Comparison of ENCODE assay signal across 16 cellular contexts in the genomic region with DNA sequence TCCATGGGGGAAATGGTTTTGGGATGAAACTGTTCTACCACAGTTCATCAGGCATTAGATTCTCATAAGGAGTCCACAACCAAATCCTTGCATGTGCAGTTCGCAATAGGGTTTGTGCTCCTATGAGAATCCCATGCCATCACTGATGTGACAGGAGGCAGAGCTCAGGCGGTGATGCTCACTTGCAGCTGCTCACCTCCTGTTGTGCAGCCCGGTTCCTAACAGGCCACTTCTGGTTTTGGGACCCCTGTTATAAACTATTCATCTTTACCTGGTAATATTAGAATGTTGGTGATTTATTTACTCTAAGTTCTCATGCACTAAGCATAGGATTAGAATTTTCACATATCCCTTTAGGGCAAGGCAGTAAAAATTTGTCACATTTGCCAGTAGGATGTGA.
DNase-seq lines count a peak whose midpoint lies in the region; ATAC-seq and TF ChIP-seq lines count a peak whose summit lies in the region.
"Had no signal": no experiment of that assay in that cellular context is flagged by ENCODE, and none has a peak within 500 bp of the region (broad histone marks: within the 10 kb centered on the region; RNA-seq: fewer than 3 reads in every experiment).

No MANE protein-coding gene starts in this region.

- peaks cover 24% of the 10 kb centered on the region for H3K4me1 ChIP-seq in lower lobe of right lung

- H3K27ac Mint-ChIP-seq in activated naive CD4-positive, alpha-beta T cell treated with anti-CD3 and anti-CD28 coated beads, Interleukin-2, amount 50 U/mL, for 72 hours, result peak overlapping the region; percentile 73 to 96
- H3K27ac Mint-ChIP-seq in activated naive CD8-positive, alpha-beta T cell treated with anti-CD3 and anti-CD28 coated beads for 36 hours, result peak overlapping the region; percentile 73

- H3K4me3 ChIP-seq in lower lobe of right lung, result no peak overlapping the region

- intact Hi-C loops in lower lobe of right lung (cut with DNase I), result no loop called here

- H3K9me3 Mint-ChIP-seq in activated naive CD4-positive, alpha-beta T cell treated with anti-CD3 and anti-CD28 coated beads, Interleukin-2, amount 50 U/mL, for 72 hours, result peaks cover 0 to 3% of the 10 kb centered on the region in 2 donors
- H3K9me3 Mint-ChIP-seq in activated naive CD8-positive, alpha-beta T cell treated with anti-CD3 and anti-CD28 coated beads for 36 hours, result peaks cover 2% of the 10 kb centered on the region
- H3K9me3 Mint-ChIP-seq: neural crest cell had no signal

- DNase-seq in activated naive CD4-positive, alpha-beta T cell treated with anti-CD3 and anti-CD28 coated beads, Interleukin-2, amount 50 U/mL, for 72 hours (ENCODE audit: low spot score in 2 of 2), result no peak
- no peak for DNase-seq in activated naive CD4-positive, alpha-beta T cell treated with anti-CD3 and anti-CD28 coated beads, Interleukin-2, amount 50 U/mL, for 16 hours
- DNase-seq in activated naive CD8-positive, alpha-beta T cell treated with anti-CD3 and anti-CD28 coated beads for 36 hours, result no peak
- DNase-seq in lower lobe of right lung (no peak), substantia nigra (lab: John Stamatoyannopoulos, UW) (no peak), NCI-H146 (lab: John Stamatoyannopoulos, UW) (no peak), HT-29 (ENCODE audit: low spot score) (no peak)
- no peak for DNase-seq in central memory CD4-positive, alpha-beta T cell
- DNase-seq: amygdala, foreskin melanocyte, NCI-H2227 treated with DMSO at 0.1 percent for 48 hours, retina, T-helper 2 cell had no signal

- no peak overlapping the region for H3K4me3 Mint-ChIP-seq in activated naive CD8-positive, alpha-beta T cell treated with anti-CD3 and anti-CD28 coated beads for 36 hours
- H3K4me3 Mint-ChIP-seq: neural crest cell had no signal

- peaks cover 81% of the 10 kb centered on the region for H3K4me1 Mint-ChIP-seq in activated naive CD8-positive, alpha-beta T cell treated with anti-CD3 and anti-CD28 coated beads for 36 hours

- H3K36me3 Mint-ChIP-seq in activated naive CD4-positive, alpha-beta T cell treated with anti-CD3 and anti-CD28 coated beads, Interleukin-2, amount 50 U/mL, for 72 hours, result peaks cover 13 to 65% of the 10 kb centered on the region in 2 donors
- peaks cover 52% of the 10 kb centered on the region for H3K36me3 Mint-ChIP-seq in activated naive CD8-positive, alpha-beta T cell treated with anti-CD3 and anti-CD28 coated beads for 36 hours

- H3K27me3 Mint-ChIP-seq in activated naive CD8-positive, alpha-beta T cell treated with anti-CD3 and anti-CD28 coated beads for 36 hours, result no peaks in the 10 kb centered on the region

- peaks cover 16% of the 10 kb centered on the region for H3K36me3 ChIP-seq in lower lobe of right lung

- no peak for TF ChIP-seq CTCF in lower lobe of right lung (IDR thresholded peaks at IDR 0.05)

- H3K27ac ChIP-seq in lower lobe of right lung (peak overlapping the region; percentile 19), substantia nigra (ENCODE audit: low read depth, low read length, poor library complexity, severe bottlenecking) (peak overlapping the region; percentile 2)

- no peak for ATAC-seq in activated naive CD4-positive, alpha-beta T cell treated with anti-CD3 and anti-CD28 coated beads, Interleukin-2, amount 50 U/mL, for 72 hours
- ATAC-seq in lower lobe of right lung, result no peak
- ATAC-seq: activated CD4-positive, CD25-positive, alpha-beta regulatory T cell treated with anti-CD3 and anti-CD28 coated beads, Interleukin-2, amount 50 U/mL, for 24 hours; Right ventricle myocardium inferior had no signal

- H3K27me3 ChIP-seq in lower lobe of right lung (ENCODE audit: low read depth), result no peaks in the 10 kb centered on the region

- H3K9me3 ChIP-seq in lower lobe of right lung, result no peaks in the 10 kb centered on the region
